Comparison of ENCODE assay signal across 1 cellular context in the genomic region with DNA sequence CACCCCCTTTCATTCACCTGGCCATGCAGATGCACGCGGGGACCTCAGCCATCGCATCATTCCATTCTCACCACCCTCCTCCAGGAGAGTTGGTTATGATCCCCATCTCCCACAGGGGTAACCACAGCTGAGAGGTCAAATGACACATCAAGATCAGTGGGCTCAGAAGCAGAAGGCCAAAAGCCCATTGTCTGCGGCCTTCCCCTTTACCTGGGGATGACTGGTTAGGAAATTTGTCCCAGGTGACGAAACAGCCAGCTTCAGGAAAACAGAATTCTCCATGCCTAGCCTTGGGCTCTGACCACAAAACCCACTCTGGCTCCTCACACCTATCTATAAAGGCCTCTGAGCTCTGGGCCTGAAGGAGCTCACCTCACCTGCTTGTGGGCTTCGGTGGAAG.
TF ChIP-seq lines count a peak whose summit lies in the region.

No MANE protein-coding gene starts in this region.

TF ChIP-seq in WTC11, 78 proteins besides CTCF, POLR2A, EP300 and RAD21 (continued from another document):
- TF ChIP-seq, protein P1, sequence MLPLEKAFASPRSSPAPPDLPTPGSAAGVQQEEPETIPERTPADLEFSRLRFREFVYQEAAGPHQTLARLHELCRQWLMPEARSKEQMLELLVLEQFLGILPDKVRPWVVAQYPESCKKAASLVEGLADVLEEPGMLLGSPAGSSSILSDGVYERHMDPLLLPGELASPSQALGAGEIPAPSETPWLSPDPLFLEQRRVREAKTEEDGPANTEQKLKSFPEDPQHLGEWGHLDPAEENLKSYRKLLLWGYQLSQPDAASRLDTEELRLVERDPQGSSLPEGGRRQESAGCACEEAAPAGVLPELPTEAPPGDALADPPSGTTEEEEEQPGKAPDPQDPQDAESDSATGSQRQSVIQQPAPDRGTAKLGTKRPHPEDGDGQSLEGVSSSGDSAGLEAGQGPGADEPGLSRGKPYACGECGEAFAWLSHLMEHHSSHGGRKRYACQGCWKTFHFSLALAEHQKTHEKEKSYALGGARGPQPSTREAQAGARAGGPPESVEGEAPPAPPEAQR (CRISPR knock-in tag; IDR thresholded peaks at IDR 0.05): no peak
